Comparison of ENCODE assay signal across 8 cellular contexts in genomic region chr22:19576460-19577421, GRCh38. TPM values are rescaled to one million over a fixed set of nuclear protein-coding genes. Genes with fewer than 3 reads are reported as not detected.
DNase-seq lines count a peak whose midpoint lies in the region; ATAC-seq and TF ChIP-seq lines count a peak whose summit lies in the region.

No MANE protein-coding gene starts in this region.

- CTCF ChIA-PET in activated CD8-positive, alpha-beta memory T cell treated with anti-CD3 and anti-CD28 coated beads, Interleukin-2, amount 10 ng/mL, durations not matched to agents 7 days and 5 days (lab: Charles Lee), result interaction anchor here (1.5 kb wide), 1 partner anchor 53 kb away, joined by 4 read pairs; no protein-coding TSS in a partner anchor

- no peaks in the 10 kb centered on the region for H3K36me3 Mint-ChIP-seq in activated CD8-positive, alpha-beta memory T cell treated with anti-CD3 and anti-CD28 coated beads, Interleukin-2, amount 10 ng/mL, durations not matched to agents 7 days and 5 days
- H3K36me3 Mint-ChIP-seq in glutamatergic neuron (ENCODE audit: unreplicated experiment) (no peaks in the 10 kb centered on the region), type B pancreatic cell (no peaks in the 10 kb centered on the region)

- peaks cover 41% of the 10 kb centered on the region for H3K4me1 Mint-ChIP-seq in activated CD8-positive, alpha-beta memory T cell treated with anti-CD3 and anti-CD28 coated beads, Interleukin-2, amount 10 ng/mL, durations not matched to agents 7 days and 5 days
- peaks cover 12% of the 10 kb centered on the region for H3K4me1 Mint-ChIP-seq in glutamatergic neuron (ENCODE audit: low read depth, unreplicated experiment)
- H3K4me1 Mint-ChIP-seq in type B pancreatic cell (ENCODE audit: unreplicated experiment), result peaks cover 6% of the 10 kb centered on the region

- peak overlapping the region; percentile 19 for H3K4me3 ChIP-seq in NB4 (ENCODE audit: low read depth, low read length)

- H3K27ac Mint-ChIP-seq in activated CD8-positive, alpha-beta memory T cell treated with anti-CD3 and anti-CD28 coated beads, Interleukin-2, amount 10 ng/mL, durations not matched to agents 7 days and 5 days, result peak overlapping the region; percentile 67
- H3K27ac Mint-ChIP-seq in glutamatergic neuron (ENCODE audit: unreplicated experiment), result no peak overlapping the region
- no peak overlapping the region for H3K27ac Mint-ChIP-seq in type B pancreatic cell

- peak; percentile 97 for ATAC-seq in activated CD8-positive, alpha-beta memory T cell treated with anti-CD3 and anti-CD28 coated beads, Interleukin-2, amount 10 ng/mL, durations not matched to agents 7 days and 5 days

- DNase-seq in GM03348 (ENCODE audit: low spot score), result peak; percentile 64
- peak; percentile 99 for DNase-seq in NB4 (ENCODE audit: low read depth)
- peak; percentile 84 for DNase-seq in activated CD8-positive, alpha-beta memory T cell treated with anti-CD3 and anti-CD28 coated beads, Interleukin-2, amount 10 ng/mL, durations not matched to agents 7 days and 5 days
- DNase-seq in glutamatergic neuron, result peak; percentile 41
- peak; percentile 52 to 60 for DNase-seq in stimulated activated CD4-positive, alpha-beta T cell treated with anti-CD3 and anti-CD28 coated beads, Interleukin-2, amount 100 ng/mL, for 48 hours
- DNase-seq in C1 segment of cervical spinal cord (lab: John Stamatoyannopoulos, UW), result no peak
- no peak for DNase-seq in type B pancreatic cell (ENCODE audit: extremely low spot score, unreplicated experiment)
- DNase-seq in dedifferentiated amniotic fluid mesenchymal stem cell (ENCODE audit: extremely low spot score), result no peak

- no peaks in the 10 kb centered on the region for H3K9me3 Mint-ChIP-seq in activated CD8-positive, alpha-beta memory T cell treated with anti-CD3 and anti-CD28 coated beads, Interleukin-2, amount 10 ng/mL, durations not matched to agents 7 days and 5 days (ENCODE audit: low read depth)
- H3K9me3 Mint-ChIP-seq in glutamatergic neuron (ENCODE audit: unreplicated experiment) (no peaks in the 10 kb centered on the region), type B pancreatic cell (no peaks in the 10 kb centered on the region)

- H3K27me3 Mint-ChIP-seq in activated CD8-positive, alpha-beta memory T cell treated with anti-CD3 and anti-CD28 coated beads, Interleukin-2, amount 10 ng/mL, durations not matched to agents 7 days and 5 days, result peaks cover 7% of the 10 kb centered on the region
- H3K27me3 Mint-ChIP-seq in glutamatergic neuron (ENCODE audit: unreplicated experiment) (peaks cover 2% of the 10 kb centered on the region), type B pancreatic cell (no peaks in the 10 kb centered on the region)

- TF ChIP-seq CTCF in NB4 (IDR thresholded peaks at IDR 0.05; ENCODE audit: low read depth, low read length) (no peak), glutamatergic neuron (IDR thresholded peaks at IDR 0.05; ENCODE audit: partially characterized antibody, unreplicated experiment) (no peak), type B pancreatic cell (conservative IDR thresholded peaks at IDR 0.05) (no peak)

- no peak overlapping the region for H3K4me3 Mint-ChIP-seq in activated CD8-positive, alpha-beta memory T cell treated with anti-CD3 and anti-CD28 coated beads, Interleukin-2, amount 10 ng/mL, durations not matched to agents 7 days and 5 days
- H3K4me3 Mint-ChIP-seq in glutamatergic neuron (ENCODE audit: unreplicated experiment) (peak overlapping the region; percentile 4), type B pancreatic cell (no peak overlapping the region)

- TF ChIP-seq POLR2A in NB4 (IDR thresholded peaks at IDR 0.05; ENCODE audit: extremely low read depth, insufficient read length), result no peak

RNA-seq across cellular contexts. Expression of gene CLDN5, which starts 52.5 kb away (rescaled TPM):
- not detected for total RNA-seq in activated CD8-positive, alpha-beta memory T cell treated with anti-CD3 and anti-CD28 coated beads, Interleukin-2, amount 10 ng/mL, durations not matched to agents 7 days and 5 days
- total RNA-seq in glutamatergic neuron (ENCODE audit: unreplicated experiment) (7.4 TPM), type B pancreatic cell (ENCODE audit: low replicate concordance) (1.00 and 2.2 TPM in 2 replicates)

Comparison
In these comparisons a context has a peak if more than half of its experiments do, and no peak if none do; other contexts are left out.
1. DNase-seq: peak in GM03348 (single experiment), NB4 (single experiment), activated CD8-positive, alpha-beta memory T cell treated with anti-CD3 and anti-CD28 coated beads, Interleukin-2, amount 10 ng/mL, durations not matched to agents 7 days and 5 days (single experiment), glutamatergic neuron (single experiment) and stimulated activated CD4-positive, alpha-beta T cell treated with anti-CD3 and anti-CD28 coated beads, Interleukin-2, amount 100 ng/mL, for 48 hours (2 of 2); none in C1 segment of cervical spinal cord (0 of 14), type B pancreatic cell (single experiment) and dedifferentiated amniotic fluid mesenchymal stem cell (single experiment).